ENCODE assay signal across 9 cellular contexts in genomic region chrX:149825424-149825823, GRCh38. TPM values are rescaled to one million over a fixed set of nuclear protein-coding genes. Genes with fewer than 3 reads are reported as not detected.
DNase-seq lines count a peak whose midpoint lies in the region; ATAC-seq and TF ChIP-seq lines count a peak whose summit lies in the region.
"Had no signal": no experiment of that assay in that cellular context is flagged by ENCODE, and none has a peak within 500 bp of the region (broad histone marks: within the 10 kb centered on the region; RNA-seq: fewer than 3 reads in every experiment).

No MANE protein-coding gene starts in this region.

- TF ChIP-seq CTCF in DOHH2 (IDR thresholded peaks at IDR 0.05; ENCODE audit: low read depth, low read length, poor library complexity, severe bottlenecking) (peak; percentile 48), liver (IDR thresholded peaks at IDR 0.05; ENCODE audit: low read depth, low read length, missing input control) (peak; percentile 10)

- H3K4me1 ChIP-seq in DOHH2 (ENCODE audit: control insufficient read depth, low read length) (no peaks in the 10 kb centered on the region), liver (ENCODE audit: control insufficient read depth in 4 of 4, insufficient read depth in 4 of 4, low read length in 3 of 4) (no peaks in the 10 kb centered on the region)

- no peaks in the 10 kb centered on the region for H3F3A ChIP-seq in DOHH2 (ENCODE audit: control insufficient read depth, insufficient read depth)

- no peaks in the 10 kb centered on the region for H3K36me3 ChIP-seq in DOHH2 (ENCODE audit: control insufficient read depth, low read length)
- H3K36me3 ChIP-seq in liver (ENCODE audit: control insufficient read depth in 4 of 4, insufficient read depth in 3 of 4, low read depth in 1 of 4, low read length in 3 of 4) = no peaks in the 10 kb centered on the region

- H3K9ac ChIP-seq in liver (ENCODE audit: low read depth in 1 of 2, low read length in 2 of 2) = no peak overlapping the region

- ATAC-seq in HG03135 (IDR thresholded peaks at IDR 0.05; ENCODE audit: unreplicated experiment) = no peak
- ATAC-seq in HG03354 (IDR thresholded peaks at IDR 0.05; ENCODE audit: poor library complexity, severe bottlenecking, unreplicated experiment) = no peak
- ATAC-seq in GM18861 (IDR thresholded peaks at IDR 0.05; ENCODE audit: unreplicated experiment) = no peak
- no peak for ATAC-seq in HG02981 (IDR thresholded peaks at IDR 0.05; ENCODE audit: unreplicated experiment)

- H3K27ac ChIP-seq in DOHH2 (ENCODE audit: low read depth, low read length) = no peak overlapping the region
- H3K27ac ChIP-seq in liver (ENCODE audit: low read depth in 1 of 2, low read length in 2 of 2) = no peak overlapping the region

- no peaks in the 10 kb centered on the region for H4K20me1 ChIP-seq in DOHH2 (ENCODE audit: control insufficient read depth, insufficient read depth, low read depth, low read length)

- H3K4me3 ChIP-seq in DOHH2 (ENCODE audit: low read length) (no peak overlapping the region), liver (ENCODE audit: low read depth in 1 of 3, low read length in 3 of 3) (no peak overlapping the region)

- WGBS in liver = 4% methylated on average over 3 of the region's 3 CpGs

- H3K4me2 ChIP-seq in DOHH2 (ENCODE audit: low read length) = no peak overlapping the region

- H3K27me3 ChIP-seq in DOHH2 (ENCODE audit: control insufficient read depth, low read length) = peaks cover 9% of the 10 kb centered on the region
- peaks cover 0 to 2% (median 0%) of the 10 kb centered on the region in 4 donors for H3K27me3 ChIP-seq in liver (ENCODE audit: control insufficient read depth in 4 of 4, insufficient read depth in 4 of 4, low read length in 3 of 4)

- H3K79me2 ChIP-seq in DOHH2 (ENCODE audit: control insufficient read depth, low read length) = no peaks in the 10 kb centered on the region

- TF ChIP-seq RAD21 in liver (IDR thresholded peaks at IDR 0.05) = peak; percentile 23 to 24

- no peaks in the 10 kb centered on the region for H3K9me2 ChIP-seq in DOHH2 (replicated peaks; ENCODE audit: control insufficient read depth, low read length)

- no peaks in the 10 kb centered on the region for H3K9me3 ChIP-seq in DOHH2 (ENCODE audit: control insufficient read depth, insufficient read depth, low read length)
- no peaks in the 10 kb centered on the region for H3K9me3 ChIP-seq in liver (ENCODE audit: control insufficient read depth in 4 of 4, low read length in 3 of 4)

- DNase-seq in NAMALWA (ENCODE audit: low spot score) = peak; percentile 53
- DNase-seq in activated T-cell treated with anti-CD3 and anti-CD28 coated beads, Interleukin-2, amount 50 U/mL, for 1 hour = peak; percentile 47

TF ChIP-seq in liver, 16 proteins besides CTCF, POLR2A, EP300 and RAD21:
- TF ChIP-seq ATF3 (IDR thresholded peaks at IDR 0.05) (no peak), TAF1 (conservative IDR thresholded peaks at IDR 0.05) (no peak), FOXA1 (IDR thresholded peaks at IDR 0.05) (no peak), HNF4A (conservative IDR thresholded peaks at IDR 0.05) (no peak), JUND (IDR thresholded peaks at IDR 0.05) (no peak), HNF4G (IDR thresholded peaks at IDR 0.05) (no peak), MAX (IDR thresholded peaks at IDR 0.05) (no peak), FOXA2 (IDR thresholded peaks at IDR 0.05) (no peak), YY1 (IDR thresholded peaks at IDR 0.05) (no peak), GABPA (IDR thresholded peaks at IDR 0.05 in 1 of 2, conservative IDR thresholded peaks at IDR 0.05 in 1 of 2) (no peak), RXRA (IDR thresholded peaks at IDR 0.05) (no peak), EGR1 (IDR thresholded peaks at IDR 0.05; ENCODE audit: low read depth in 2 of 2) (no peak)

RNA-seq across cellular contexts. Expression of gene MAGEA9, which starts 43.7 kb away (rescaled TPM):
- total RNA-seq in liver = not detected
- polyA plus RNA-seq in liver = not detected
- total RNA-seq: urinary bladder had no signal
- polyA plus RNA-seq: urinary bladder had no signal

RNA-seq across cellular contexts. Expression of gene HSFX1, which starts 51.6 kb away (rescaled TPM):
- total RNA-seq in liver = under 1 TPM; 0.19 to 0.92 TPM
- under 1 TPM; 0.17 to 0.28 TPM for polyA plus RNA-seq in liver

RNA-seq across cellular contexts. Expression of gene MAGEA8, which starts 55.6 kb away (rescaled TPM):
- total RNA-seq in liver = not detected
- not detected for polyA plus RNA-seq in liver
- total RNA-seq: urinary bladder had no signal
- polyA plus RNA-seq: urinary bladder had no signal
